ENCODE assay signal across 9 cellular contexts in genomic region chr1:200866521-200866920, GRCh38. TPM values are rescaled to one million over a fixed set of nuclear protein-coding genes. Genes with fewer than 3 reads are reported as not detected.
A peak's percentile ranks its signal among the peaks of the same experiment; 100 is the strongest.
DNase-seq lines count a peak whose midpoint lies in the region; ATAC-seq, FAIRE-seq and TF ChIP-seq lines count a peak whose summit lies in the region.
"Had no signal": no experiment of that assay in that cellular context is flagged by ENCODE, and none has a peak within 500 bp of the region (broad histone marks: within the 10 kb centered on the region; RNA-seq: fewer than 3 reads in every experiment).

No MANE protein-coding gene starts in this region.

- CTCF ChIA-PET in Caco-2 (lab: Charles Lee), result interaction anchor here (0.8 kb wide), 1 partner anchor 25 kb away, joined by 3 read pairs; no protein-coding TSS in a partner anchor

- TF ChIP-seq POLR2A in GM12892 (IDR thresholded peaks at IDR 0.05; ENCODE audit: low read depth, low read length), result 0 out of 2 replicates have a peak, but pooled peaks have one; percentile 30

- H3K9me3 Mint-ChIP-seq in Caco-2 (ENCODE audit: unreplicated experiment), result no peaks in the 10 kb centered on the region

- in situ Hi-C loops in KBM-7 (cut with MboI; ENCODE audit: low pct_unique_long_range_greater_than_20kb, low sequenced_read_pairs), result no loop called here

- H3K4me3 Mint-ChIP-seq in Caco-2 (ENCODE audit: unreplicated experiment), result no peak overlapping the region

- no peak overlapping the region for H3K27ac Mint-ChIP-seq in Caco-2 (ENCODE audit: unreplicated experiment)

- H3K36me3 Mint-ChIP-seq in Caco-2 (ENCODE audit: insufficient read depth, unreplicated experiment), result peaks cover 28% of the 10 kb centered on the region

- H3K27me3 ChIP-seq in Caco-2 (replicated peaks; ENCODE audit: control insufficient read depth, insufficient read depth, low read length), result no peaks in the 10 kb centered on the region

- no peak for TF ChIP-seq CTCF in Caco-2 (IDR thresholded peaks at IDR 0.05; ENCODE audit: insufficient read depth in 1 of 2, low read depth in 1 of 2, low read length in 1 of 2, severe bottlenecking in 1 of 2, unreplicated experiment in 1 of 2)

- H3K36me3 ChIP-seq in Caco-2 (ENCODE audit: control insufficient read depth, insufficient read depth, low read length), result no peaks in the 10 kb centered on the region

- H3K4me3 ChIP-seq in Caco-2 (ENCODE audit: low read depth, low read length), result no peak overlapping the region

- H3K9me3 ChIP-seq in Caco-2, result no peaks in the 10 kb centered on the region

- no peak overlapping the region for H3K27ac ChIP-seq in substantia nigra (ENCODE audit: low read depth, low read length, poor library complexity, severe bottlenecking)

- no peaks in the 10 kb centered on the region for H3K27me3 Mint-ChIP-seq in Caco-2 (ENCODE audit: insufficient read depth, unreplicated experiment)

- ATAC-seq in GM19452 (IDR thresholded peaks at IDR 0.05; ENCODE audit: unreplicated experiment) (peak; percentile 79), HG03175 (IDR thresholded peaks at IDR 0.05; ENCODE audit: unreplicated experiment) (peak; percentile 88), esophagus mucosa (peak; percentile 41)

- no peaks in the 10 kb centered on the region for H3K4me1 ChIP-seq in Caco-2

- intact Hi-C loops in Caco-2 (cut with micrococcal nuclease; ENCODE audit: unreplicated experiment), result no loop called here

- peak; percentile 52 for DNase-seq in GM12892 (ENCODE audit: insufficient read length)
- no peak for DNase-seq in substantia nigra (lab: John Stamatoyannopoulos, UW)
- DNase-seq in KBM-7, result no peak
- DNase-seq in DMS153 treated with DMSO at 0.1 percent for 48 hours (lab: John Stamatoyannopoulos, UW; ENCODE audit: unreplicated experiment), result no peak
- no peak for DNase-seq in Caco-2

- BruUV-seq in Caco-2 (replicated peaks; lab: Mats Ljungman, UMichigan), result no TSS peak

- no peaks in the 10 kb centered on the region for H3K4me1 Mint-ChIP-seq in Caco-2 (ENCODE audit: low read depth, unreplicated experiment)

- FAIRE-seq in GM12892 (lab: Jason Lieb, UNC), result peak; percentile 96

- POLR2A ChIA-PET in Caco-2 (lab: Charles Lee), result no interaction called here

RNA-seq across cellular contexts. Expression of gene GPR25, which starts 6.3 kb away (rescaled TPM):
- polyA plus RNA-seq in GM12892 (2012; ENCODE audit: missing spikeins), result not detected
- total RNA-seq in esophagus mucosa, result 0.32 TPM
- not detected in 2 replicates for total RNA-seq in Caco-2 (2022)
- total RNA-seq: activated CD8-positive, alpha-beta memory T cell treated with anti-CD3 and anti-CD28 coated beads for 36 hours had no signal

RNA-seq across cellular contexts. Expression of gene INAVA, which starts 28.2 kb away (rescaled TPM):
- polyA plus RNA-seq in GM12892 (2012; ENCODE audit: missing spikeins), result 2.2 TPM
- total RNA-seq in esophagus mucosa, result 54.8 TPM
- total RNA-seq in Caco-2 (2022), result 112 and 123 TPM in 2 replicates
